In the genomic region with DNA sequence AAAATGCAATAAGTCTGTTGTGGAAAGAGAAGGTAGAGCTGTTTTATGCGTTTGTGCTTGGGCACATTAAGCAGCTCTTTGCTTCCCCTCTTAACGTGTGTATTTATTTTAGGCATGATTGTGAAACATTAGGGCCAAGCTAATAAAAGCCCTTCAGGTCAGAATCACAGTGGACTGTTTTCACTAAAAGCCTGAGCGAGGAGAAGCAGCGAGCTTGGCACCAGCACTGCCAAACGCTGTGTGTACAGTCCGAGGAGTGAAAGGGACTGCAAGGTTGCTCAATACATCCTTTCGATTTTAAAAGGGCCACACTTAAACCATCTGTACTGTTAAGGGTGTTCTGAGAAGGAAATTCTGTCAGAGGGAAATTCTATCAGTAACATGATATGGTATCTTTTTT, we compare ENCODE assay signal across 17 cellular contexts.
DNase-seq lines count a peak whose midpoint lies in the region; ATAC-seq and TF ChIP-seq lines count a peak whose summit lies in the region.
"Had no signal": no experiment of that assay in that cellular context is flagged by ENCODE, and none has a peak within 500 bp of the region (broad histone marks: within the 10 kb centered on the region; RNA-seq: fewer than 3 reads in every experiment).

No MANE protein-coding gene starts in this region.

- no peak overlapping the region for H3K27ac ChIP-seq in lung (ENCODE audit: low read depth in 1 of 2, low read length in 1 of 2)
- H3K27ac ChIP-seq: RWPE1, tibial artery had no signal

- 33 to 47% methylated on average over 7 of the region's 7 CpGs for WGBS in lung, 2 donors

- DNase-seq in AML-193 (lab: John Stamatoyannopoulos, UW) (peak; percentile 13 to 37), NCI-H2029 (lab: John Stamatoyannopoulos, UW) (peak; percentile 25), choroid plexus epithelial cell (ENCODE audit: low read depth) (peak; percentile 55), lung (ENCODE audit: low spot score) (peak; percentile 70), superior temporal gyrus (ENCODE audit: extremely low spot score) (no peak)
- DNase-seq in activated naive CD8-positive, alpha-beta T cell treated with anti-CD3 and anti-CD28 coated beads, Interleukin-2, amount 50 U/mL, for 24 hours, result no peak
- DNase-seq in stimulated activated naive CD8-positive, alpha-beta T cell treated with anti-CD3 and anti-CD28 coated beads, Interleukin-15, amount 100 ng/mL, for 72 hours, result no peak
- DNase-seq: activated CD4-positive, alpha-beta T cell treated with anti-CD3 and anti-CD28 coated beads, Interleukin-2, amount 10 ng/mL, durations not matched to agents 7 days and 5 days; C1 segment of cervical spinal cord; immature natural killer cell; NCI-H345; stimulated activated CD4-positive, alpha-beta T cell treated with anti-CD3 and anti-CD28 coated beads, Interleukin-15, amount 100 ng/mL, for 24 hours; T1000; tibial artery had no signal

- H3K27me3 ChIP-seq in lung (ENCODE audit: control insufficient read depth, insufficient read depth), result no peaks in the 10 kb centered on the region
- H3K27me3 ChIP-seq: tibial artery had no signal

- no peak overlapping the region for H3K27ac Mint-ChIP-seq in activated naive CD8-positive, alpha-beta T cell treated with anti-CD3 and anti-CD28 coated beads, Interleukin-2, amount 50 U/mL, for 24 hours
- H3K27ac Mint-ChIP-seq in stimulated activated naive CD8-positive, alpha-beta T cell treated with anti-CD3 and anti-CD28 coated beads, Interleukin-15, amount 100 ng/mL, for 72 hours, result no peak overlapping the region
- H3K27ac Mint-ChIP-seq: activated CD4-positive, alpha-beta T cell treated with anti-CD3 and anti-CD28 coated beads, Interleukin-2, amount 10 ng/mL, durations not matched to agents 7 days and 5 days; activated T-helper 17 cell treated with anti-CD3 and anti-CD28 coated beads, Interleukin-2, amount 50 U/mL, for 72 hours; immature natural killer cell had no signal

- peak; percentile 85 for ATAC-seq in lung (ENCODE audit: insufficient read depth, low FRiP score)
- no peak for ATAC-seq in activated naive CD8-positive, alpha-beta T cell treated with anti-CD3 and anti-CD28 coated beads, Interleukin-2, amount 50 U/mL, for 24 hours
- no peak for ATAC-seq in HG02884 (IDR thresholded peaks at IDR 0.05; ENCODE audit: unreplicated experiment)
- no peak for ATAC-seq in stimulated activated naive CD8-positive, alpha-beta T cell treated with anti-CD3 and anti-CD28 coated beads, Interleukin-15, amount 100 ng/mL, for 72 hours
- ATAC-seq: activated T-helper 17 cell treated with anti-CD3 and anti-CD28 coated beads, Interleukin-2, amount 50 U/mL, for 72 hours had no signal

- no peaks in the 10 kb centered on the region for H3K9me3 ChIP-seq in lung (ENCODE audit: control insufficient read depth in 2 of 2, insufficient read depth in 1 of 2, low read length in 1 of 2)
- H3K9me3 ChIP-seq: tibial artery had no signal

- no peaks in the 10 kb centered on the region for H3K9me3 Mint-ChIP-seq in activated naive CD8-positive, alpha-beta T cell treated with anti-CD3 and anti-CD28 coated beads, Interleukin-2, amount 50 U/mL, for 24 hours
- H3K9me3 Mint-ChIP-seq in stimulated activated naive CD8-positive, alpha-beta T cell treated with anti-CD3 and anti-CD28 coated beads, Interleukin-15, amount 100 ng/mL, for 72 hours, result no peaks in the 10 kb centered on the region
- H3K9me3 Mint-ChIP-seq: activated CD4-positive, alpha-beta T cell treated with anti-CD3 and anti-CD28 coated beads, Interleukin-2, amount 10 ng/mL, durations not matched to agents 7 days and 5 days; activated T-helper 17 cell treated with anti-CD3 and anti-CD28 coated beads, Interleukin-2, amount 50 U/mL, for 72 hours; immature natural killer cell had no signal

- H3K4me1 Mint-ChIP-seq in activated naive CD8-positive, alpha-beta T cell treated with anti-CD3 and anti-CD28 coated beads, Interleukin-2, amount 50 U/mL, for 24 hours, result peaks cover 12% of the 10 kb centered on the region
- H3K4me1 Mint-ChIP-seq in stimulated activated naive CD8-positive, alpha-beta T cell treated with anti-CD3 and anti-CD28 coated beads, Interleukin-15, amount 100 ng/mL, for 72 hours, result peaks cover 18% of the 10 kb centered on the region
- H3K4me1 Mint-ChIP-seq: immature natural killer cell had no signal

- no peak overlapping the region for H3K4me3 ChIP-seq in choroid plexus epithelial cell (ENCODE audit: low read depth, low read length)
- no peak overlapping the region for H3K4me3 ChIP-seq in lung
- H3K4me3 ChIP-seq: tibial artery had no signal

- H3K27me3 Mint-ChIP-seq in activated naive CD8-positive, alpha-beta T cell treated with anti-CD3 and anti-CD28 coated beads, Interleukin-2, amount 50 U/mL, for 24 hours, result no peaks in the 10 kb centered on the region
- no peaks in the 10 kb centered on the region for H3K27me3 Mint-ChIP-seq in stimulated activated naive CD8-positive, alpha-beta T cell treated with anti-CD3 and anti-CD28 coated beads, Interleukin-15, amount 100 ng/mL, for 72 hours
- H3K27me3 Mint-ChIP-seq: activated CD4-positive, alpha-beta T cell treated with anti-CD3 and anti-CD28 coated beads, Interleukin-2, amount 10 ng/mL, durations not matched to agents 7 days and 5 days; activated T-helper 17 cell treated with anti-CD3 and anti-CD28 coated beads, Interleukin-2, amount 50 U/mL, for 72 hours had no signal

- H3K4me3 Mint-ChIP-seq in activated naive CD8-positive, alpha-beta T cell treated with anti-CD3 and anti-CD28 coated beads, Interleukin-2, amount 50 U/mL, for 24 hours, result no peak overlapping the region
- no peak overlapping the region for H3K4me3 Mint-ChIP-seq in stimulated activated naive CD8-positive, alpha-beta T cell treated with anti-CD3 and anti-CD28 coated beads, Interleukin-15, amount 100 ng/mL, for 72 hours
- H3K4me3 Mint-ChIP-seq: activated CD4-positive, alpha-beta T cell treated with anti-CD3 and anti-CD28 coated beads, Interleukin-2, amount 10 ng/mL, durations not matched to agents 7 days and 5 days; activated T-helper 17 cell treated with anti-CD3 and anti-CD28 coated beads, Interleukin-2, amount 50 U/mL, for 72 hours; immature natural killer cell had no signal

- H3K4me1 ChIP-seq in lung (ENCODE audit: control insufficient read depth in 2 of 2, insufficient read depth in 2 of 2, low read length in 2 of 2), result peaks cover 0 to 2% of the 10 kb centered on the region in 2 donors
- H3K4me1 ChIP-seq: tibial artery had no signal

- TF ChIP-seq CTCF in choroid plexus epithelial cell (conservative IDR thresholded peaks at IDR 0.05; ENCODE audit: low read depth, low read length), result no peak
- no peak for TF ChIP-seq CTCF in lung (IDR thresholded peaks at IDR 0.05; ENCODE audit: control extremely low read depth, extremely low read depth)

- peaks cover 11% of the 10 kb centered on the region for H3K36me3 Mint-ChIP-seq in activated naive CD8-positive, alpha-beta T cell treated with anti-CD3 and anti-CD28 coated beads, Interleukin-2, amount 50 U/mL, for 24 hours (ENCODE audit: low read depth)
- H3K36me3 Mint-ChIP-seq: immature natural killer cell had no signal

- no peaks in the 10 kb centered on the region for H3K36me3 ChIP-seq in lung (ENCODE audit: control insufficient read depth in 2 of 2, insufficient read depth in 2 of 2, low read length in 2 of 2)
- H3K36me3 ChIP-seq: tibial artery had no signal

Comparison
In these comparisons a context has a peak if more than half of its experiments do, and no peak if none do; other contexts are left out.
1. DNase-seq: peak in AML-193 (2 of 2), NCI-H2029 (single experiment), choroid plexus epithelial cell (single experiment) and lung (single experiment); none in activated naive CD8-positive, alpha-beta T cell treated with anti-CD3 and anti-CD28 coated beads, Interleukin-2, amount 50 U/mL, for 24 hours (single experiment), stimulated activated naive CD8-positive, alpha-beta T cell treated with anti-CD3 and anti-CD28 coated beads, Interleukin-15, amount 100 ng/mL, for 72 hours (0 of 2) and superior temporal gyrus (single experiment).